Comparison of ENCODE assay signal across 1 cellular context in genomic region chr2:235091983-235092382, GRCh38.
TF ChIP-seq lines count a peak whose summit lies in the region.

No MANE protein-coding gene starts in this region.

TF ChIP-seq in liver, 16 proteins besides CTCF, POLR2A, EP300 and RAD21 (continued from another document):
- no peak for TF ChIP-seq REST (IDR thresholded peaks at IDR 0.05)
- TF ChIP-seq YY1 (IDR thresholded peaks at IDR 0.05) = peak; percentile 81
- peak; percentile 49 for TF ChIP-seq ZBTB33 (IDR thresholded peaks at IDR 0.05)
- no peak for TF ChIP-seq TAF1 (conservative IDR thresholded peaks at IDR 0.05)
- no peak for TF ChIP-seq HNF4G (IDR thresholded peaks at IDR 0.05)
- peak; percentile 88 to 97 for TF ChIP-seq RXRA (IDR thresholded peaks at IDR 0.05)
- peak; percentile 43 for TF ChIP-seq MAX (IDR thresholded peaks at IDR 0.05)
- peak in 1 of 2 donors; percentile 38 for TF ChIP-seq JUND (IDR thresholded peaks at IDR 0.05)
- peak in 1 of 2 donors; percentile 68 for TF ChIP-seq EGR1 (IDR thresholded peaks at IDR 0.05; ENCODE audit: low read depth in 2 of 2)
- no peak for TF ChIP-seq GABPA (IDR thresholded peaks at IDR 0.05 in 1 of 2, conservative IDR thresholded peaks at IDR 0.05 in 1 of 2)
- no peak for TF ChIP-seq FOXA1 (IDR thresholded peaks at IDR 0.05)
